Comparison of ENCODE assay signal across 8 cellular contexts in genomic region chr15:45167631-45168205, GRCh38. TPM values are rescaled to one million over a fixed set of nuclear protein-coding genes. Genes with fewer than 3 reads are reported as not detected.
A peak's percentile ranks its signal among the peaks of the same experiment; 100 is the strongest.
DNase-seq lines count a peak whose midpoint lies in the region; ATAC-seq and TF ChIP-seq lines count a peak whose summit lies in the region.

No MANE protein-coding gene starts in this region.

- peaks cover 34 to 40% of the 10 kb centered on the region in 2 experiments for H3K4me1 Mint-ChIP-seq in H9
- peaks cover 15% of the 10 kb centered on the region for H3K4me1 Mint-ChIP-seq in activated CD4-positive, alpha-beta memory T cell treated with anti-CD3 and anti-CD28 coated beads, Interleukin-2, amount 10 ng/mL, durations not matched to agents 7 days and 5 days

- H3K14ac ChIP-seq in H9 (ENCODE audit: insufficient read depth, low read length), result no peak overlapping the region

- no peak overlapping the region for H3K18ac ChIP-seq in H9 (ENCODE audit: insufficient read length, low read depth, low read length)

- H3K4me1 ChIP-seq in H9 (ENCODE audit: insufficient read depth, low read length), result peaks cover 7% of the 10 kb centered on the region
- peaks cover 24% of the 10 kb centered on the region for H3K4me1 ChIP-seq in hepatocyte (ENCODE audit: insufficient read depth)
- H3K4me1 ChIP-seq in skeletal muscle tissue (ENCODE audit: control insufficient read depth in 3 of 3, insufficient read depth in 3 of 3, low read length in 3 of 3), result peaks cover 5 to 20% (median 7%) of the 10 kb centered on the region in 3 donors

- POLR2A ChIA-PET in activated CD4-positive, alpha-beta memory T cell treated with anti-CD3 and anti-CD28 coated beads, Interleukin-2, amount 10 ng/mL, durations not matched to agents 7 days and 5 days (lab: Charles Lee), result interaction anchor here (0.8 to 3.0 kb wide), 8 partner anchors 8 to 441 kb away, joined by 3 to 17 read pairs (median 7); a partner anchor contains a TSS

- H2AFZ ChIP-seq in H9 (ENCODE audit: low read length) (no peak overlapping the region), hepatocyte (peak overlapping the region; percentile 78)

- H3K27me3 Mint-ChIP-seq in H9 (ENCODE audit: low read depth), result peaks cover 2% of the 10 kb centered on the region; the same call in 1 of the 2 replicates
- no peaks in the 10 kb centered on the region for H3K27me3 Mint-ChIP-seq in activated CD4-positive, alpha-beta memory T cell treated with anti-CD3 and anti-CD28 coated beads, Interleukin-2, amount 10 ng/mL, durations not matched to agents 7 days and 5 days

- no peak overlapping the region for H2BK120ac ChIP-seq in H9 (ENCODE audit: low read depth, low read length, poor library complexity, severe bottlenecking)

- no peaks in the 10 kb centered on the region for H3K79me1 ChIP-seq in H9 (ENCODE audit: insufficient read depth, low read depth, low read length, poor library complexity, severe bottlenecking)

- H3K4me3 ChIP-seq in hepatocyte (peak overlapping the region; percentile 86), skeletal muscle tissue (ENCODE audit: low read length in 3 of 3) (peak overlapping the region; percentile 68 to 75 (median 72))

- no peak overlapping the region for H3K9ac ChIP-seq in H9 (ENCODE audit: extremely low read depth, insufficient read length, low read length)
- peak overlapping the region; percentile 47 to 90 (median 79) for H3K9ac ChIP-seq in skeletal muscle tissue (ENCODE audit: low read depth in 1 of 3, low read length in 3 of 3)

- no CpG with 5 or more reads among the region's 9 CpGs for WGBS in H9 (ENCODE audit: extremely low coverage, insufficient read length, low lambda C conversion rate)
- WGBS in hepatocyte (ENCODE audit: low lambda C conversion rate, missing lambda C conversion rate), result 71% methylated on average over 9 of the region's 9 CpGs

- DNase-seq in H9 (no peak), hepatocyte (ENCODE audit: low spot score) (no peak), NCI-H2171 (lab: John Stamatoyannopoulos, UW) (no peak), cerebellar cortex (ENCODE audit: low spot score) (no peak), NCI-H1694 (lab: John Stamatoyannopoulos, UW) (no peak)
- DNase-seq in activated CD4-positive, alpha-beta memory T cell treated with anti-CD3 and anti-CD28 coated beads, Interleukin-2, amount 10 ng/mL, durations not matched to agents 7 days and 5 days, result no peak

- H3K9me3 Mint-ChIP-seq in H9, result no peaks in the 10 kb centered on the region
- no peaks in the 10 kb centered on the region for H3K9me3 Mint-ChIP-seq in activated CD4-positive, alpha-beta memory T cell treated with anti-CD3 and anti-CD28 coated beads, Interleukin-2, amount 10 ng/mL, durations not matched to agents 7 days and 5 days

- H3K4me2 ChIP-seq in H9 (ENCODE audit: insufficient read depth, insufficient read length, low read length), result peak overlapping the region; percentile 13
- H3K4me2 ChIP-seq in hepatocyte, result peak overlapping the region; percentile 76

- no peak overlapping the region for H2BK12ac ChIP-seq in H9 (ENCODE audit: insufficient read length, low read depth, low read length)

- H2AK5ac ChIP-seq in H9 (ENCODE audit: insufficient read length, low read length), result no peak overlapping the region

- H3K23me2 ChIP-seq in H9 (ENCODE audit: insufficient read length, low read depth, low read length, poor library complexity, severe bottlenecking), result no peaks in the 10 kb centered on the region

- TF ChIP-seq CTCF in H9 (conservative IDR thresholded peaks at IDR 0.05) (no peak; the same call in 2 of the 3 replicates), hepatocyte (IDR thresholded peaks at IDR 0.05; ENCODE audit: poor library complexity) (no peak)

- H4K91ac ChIP-seq in H9 (ENCODE audit: insufficient read length, low read depth, low read length), result no peak overlapping the region

- no peaks in the 10 kb centered on the region for H3K9me3 ChIP-seq in H9 (ENCODE audit: control insufficient read depth, low read depth, low read length)
- H3K9me3 ChIP-seq in hepatocyte (ENCODE audit: low read depth), result no peaks in the 10 kb centered on the region
- no peaks in the 10 kb centered on the region for H3K9me3 ChIP-seq in skeletal muscle tissue (ENCODE audit: control insufficient read depth in 3 of 3, low read length in 3 of 3)

- no peak overlapping the region for H3K56ac ChIP-seq in H9 (ENCODE audit: insufficient read length, low read depth, low read length)

- H3K27me3 ChIP-seq in H9 (ENCODE audit: insufficient read depth, low read length) (no peaks in the 10 kb centered on the region), hepatocyte (no peaks in the 10 kb centered on the region), skeletal muscle tissue (ENCODE audit: control insufficient read depth in 3 of 3, insufficient read depth in 3 of 3, low read length in 3 of 3) (no peaks in the 10 kb centered on the region)

- no peak overlapping the region for H3T11ph ChIP-seq in H9 (ENCODE audit: low read length)

- no peak overlapping the region for H2BK20ac ChIP-seq in H9 (ENCODE audit: low read depth, low read length, poor library complexity, severe bottlenecking)

- peaks cover 0 to 12% (median 2%) of the 10 kb centered on the region in 3 experiments; a peak in 5 of 7 replicates for H3K36me3 Mint-ChIP-seq in H9 (ENCODE audit: insufficient read depth in 1 of 3, low read depth in 3 of 3)
- H3K36me3 Mint-ChIP-seq in activated CD4-positive, alpha-beta memory T cell treated with anti-CD3 and anti-CD28 coated beads, Interleukin-2, amount 10 ng/mL, durations not matched to agents 7 days and 5 days (ENCODE audit: low read depth), result no peaks in the 10 kb centered on the region

- H3K23ac ChIP-seq in H9 (ENCODE audit: insufficient read length, low read depth, low read length), result no peak overlapping the region

- no peaks in the 10 kb centered on the region for H4K20me1 ChIP-seq in H9 (ENCODE audit: control insufficient read depth, insufficient read depth, insufficient read length)
- H4K20me1 ChIP-seq in hepatocyte (ENCODE audit: insufficient read depth, poor library complexity, severe bottlenecking), result no peaks in the 10 kb centered on the region

- H3K27ac ChIP-seq in H9 (ENCODE audit: insufficient read length, low read depth, low read length) (no peak overlapping the region), hepatocyte (peak overlapping the region; percentile 95), skeletal muscle tissue (ENCODE audit: low read depth, low read length) (peak overlapping the region; percentile 89)

- ATAC-seq in GM19395 (IDR thresholded peaks at IDR 0.05; ENCODE audit: unreplicated experiment), result no peak

- H3K9me2 ChIP-seq in hepatocyte (replicated peaks; ENCODE audit: insufficient read depth), result no peaks in the 10 kb centered on the region

- no peak overlapping the region for H4K8ac ChIP-seq in H9 (replicated peaks; ENCODE audit: insufficient read length, low read depth, low read length)

- H2BK15ac ChIP-seq in H9 (ENCODE audit: low read depth, low read length), result no peak overlapping the region

- H2BK5ac ChIP-seq in H9 (ENCODE audit: insufficient read length, low read length), result no peak overlapping the region

- peak overlapping the region; percentile 54 to 71 for H3K4me3 Mint-ChIP-seq in H9
- peak overlapping the region; percentile 70 for H3K4me3 Mint-ChIP-seq in activated CD4-positive, alpha-beta memory T cell treated with anti-CD3 and anti-CD28 coated beads, Interleukin-2, amount 10 ng/mL, durations not matched to agents 7 days and 5 days

- no peak overlapping the region for H3K4ac ChIP-seq in H9 (ENCODE audit: low read depth, low read length)

- H3K36me3 ChIP-seq in hepatocyte (replicated peaks; ENCODE audit: insufficient read depth, low read depth), result no peaks in the 10 kb centered on the region
- peaks cover 0 to 2% (median 0%) of the 10 kb centered on the region in 3 donors for H3K36me3 ChIP-seq in skeletal muscle tissue (ENCODE audit: control insufficient read depth in 3 of 3, insufficient read depth in 3 of 3, low read length in 3 of 3)

- CTCF ChIA-PET in activated CD4-positive, alpha-beta memory T cell treated with anti-CD3 and anti-CD28 coated beads, Interleukin-2, amount 10 ng/mL, durations not matched to agents 7 days and 5 days (lab: Charles Lee), result interaction anchor here (0.8 to 12.8 kb wide), 11 partner anchors 8 to 85 kb away, joined by 3 to 163 read pairs (median 5); no protein-coding TSS in a partner anchor

- no peak overlapping the region for H4K5ac ChIP-seq in H9 (ENCODE audit: insufficient read length, low read depth, low read length)

- H3K27ac Mint-ChIP-seq in H9, result peak overlapping the region in 1 of 3 experiments; percentile 42; a peak in 1 of 7 replicates
- H3K27ac Mint-ChIP-seq in activated CD4-positive, alpha-beta memory T cell treated with anti-CD3 and anti-CD28 coated beads, Interleukin-2, amount 10 ng/mL, durations not matched to agents 7 days and 5 days, result peak overlapping the region; percentile 64

- H3K79me2 ChIP-seq in H9 (ENCODE audit: insufficient read depth, low read length) (no peaks in the 10 kb centered on the region), hepatocyte (peaks cover 8% of the 10 kb centered on the region)

RNA-seq across cellular contexts. Expression of gene SHF, which starts 20.0 kb away (rescaled TPM):
- total RNA-seq in H9 (2021), result 21.7 and 22.3 TPM in 2 replicates
- 1 to 10 TPM; 1.7 to 2.0 TPM for total RNA-seq in activated CD4-positive, alpha-beta memory T cell treated with anti-CD3 and anti-CD28 coated beads, Interleukin-2, amount 10 ng/mL, durations not matched to agents 7 days and 5 days
- total RNA-seq in hepatocyte, result 12.0 and 13.3 TPM in 2 replicates
- polyA plus RNA-seq in hepatocyte, result 13.9 and 15.0 TPM in 2 replicates
- total RNA-seq in skeletal muscle tissue, result 8.4 TPM

RNA-seq across cellular contexts. Expression of gene DUOX1, which starts 37.9 kb away (rescaled TPM):
- total RNA-seq in H9 (2021), result 2.3 and 2.6 TPM in 2 replicates
- total RNA-seq in activated CD4-positive, alpha-beta memory T cell treated with anti-CD3 and anti-CD28 coated beads, Interleukin-2, amount 10 ng/mL, durations not matched to agents 7 days and 5 days, result under 1 TPM in 1 of 2 experiments, not detected in 1; 0.08 TPM
- 3.3 and 3.8 TPM in 2 replicates for total RNA-seq in hepatocyte
- 4.3 and 7.7 TPM in 2 replicates for polyA plus RNA-seq in hepatocyte
- under 0.01 TPM for total RNA-seq in skeletal muscle tissue

RNA-seq across cellular contexts. Expression of gene DUOXA1, which starts 38.0 kb away (rescaled TPM):
- 1.2 and 1.3 TPM in 2 replicates for total RNA-seq in H9 (2021)
- not detected for total RNA-seq in activated CD4-positive, alpha-beta memory T cell treated with anti-CD3 and anti-CD28 coated beads, Interleukin-2, amount 10 ng/mL, durations not matched to agents 7 days and 5 days
- 7.5 and 10.9 TPM in 2 replicates for total RNA-seq in hepatocyte
- polyA plus RNA-seq in hepatocyte, result 6.3 and 15.2 TPM in 2 replicates
- total RNA-seq in skeletal muscle tissue, result not detected

RNA-seq across cellular contexts. Expression of gene DUOXA2, which starts 53.6 kb away (rescaled TPM):
- not detected in 2 replicates for total RNA-seq in H9 (2021)
- not detected for total RNA-seq in activated CD4-positive, alpha-beta memory T cell treated with anti-CD3 and anti-CD28 coated beads, Interleukin-2, amount 10 ng/mL, durations not matched to agents 7 days and 5 days
- total RNA-seq in hepatocyte, result 13.8 and 24.6 TPM in 2 replicates
- 35.8 and 40.1 TPM in 2 replicates for polyA plus RNA-seq in hepatocyte
- not detected for total RNA-seq in skeletal muscle tissue

RNA-seq across cellular contexts. Expression of gene DUOX2, which starts 53.7 kb away (rescaled TPM):
- total RNA-seq in H9 (2021) (0.29 and 0.42 TPM in 2 replicates), hepatocyte (34.2 and 37.4 TPM in 2 replicates), skeletal muscle tissue (under 0.01 TPM)
- total RNA-seq in activated CD4-positive, alpha-beta memory T cell treated with anti-CD3 and anti-CD28 coated beads, Interleukin-2, amount 10 ng/mL, durations not matched to agents 7 days and 5 days, result under 1 TPM in 1 of 2 experiments, not detected in 1; 0.23 TPM
- polyA plus RNA-seq in hepatocyte, result 21.4 and 25.8 TPM in 2 replicates
